Comparison of ENCODE assay signal across 15 cellular contexts in the genomic region with DNA sequence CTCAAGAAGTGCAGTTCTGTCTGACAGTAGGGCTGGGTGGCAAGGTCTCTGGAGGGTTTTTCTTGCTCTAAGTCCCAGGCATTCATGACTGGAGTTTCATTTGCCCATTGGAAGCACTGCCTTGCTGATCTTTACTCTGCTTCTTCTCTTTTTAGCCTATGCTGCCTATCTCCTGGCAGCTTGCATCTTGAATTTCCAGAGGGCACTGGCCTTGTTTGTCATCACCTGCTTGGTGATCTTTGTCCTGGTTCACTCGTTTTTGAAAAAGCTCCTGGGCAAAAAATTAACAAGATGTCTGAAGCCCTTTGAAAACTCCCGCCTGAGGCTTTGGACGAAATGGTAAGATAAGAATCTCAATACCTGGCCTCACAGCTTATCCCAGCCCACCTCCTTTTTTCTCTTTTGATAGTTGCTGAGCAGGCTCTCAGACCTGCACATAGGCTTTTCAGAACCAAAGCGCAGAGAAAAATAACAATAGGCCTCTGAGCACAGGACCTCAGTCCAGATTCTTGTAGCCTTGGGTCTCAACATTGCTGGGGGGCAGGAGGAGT. TPM values are rescaled to one million over a fixed set of nuclear protein-coding genes. Genes with fewer than 3 reads are reported as not detected.
DNase-seq lines count a peak whose midpoint lies in the region; ATAC-seq and TF ChIP-seq lines count a peak whose summit lies in the region.
"Had no signal": no experiment of that assay in that cellular context is flagged by ENCODE, and none has a peak within 500 bp of the region (broad histone marks: within the 10 kb centered on the region; RNA-seq: fewer than 3 reads in every experiment).

No MANE protein-coding gene starts in this region.

- peak overlapping the region; percentile 50 for H3K27ac ChIP-seq in hepatocyte
- H3K27ac ChIP-seq in liver (ENCODE audit: low read depth in 1 of 2, low read length in 2 of 2): no peak overlapping the region
- peak overlapping the region; percentile 45 for H3K27ac ChIP-seq in trophoblast cell (ENCODE audit: low read depth, low read length)
- H3K27ac ChIP-seq in naive thymus-derived CD4-positive, alpha-beta T cell (ENCODE audit: low read depth, low read length): no peak overlapping the region
- H3K27ac ChIP-seq in upper lobe of left lung: no peak overlapping the region
- H3K27ac ChIP-seq: BLaER1 treated with 17β-estradiol and CSF1 and Interleukin-3, amounts not matched to agents 10 nM and 100 nM had no signal

- H3K4me1 Mint-ChIP-seq in naive thymus-derived CD4-positive, alpha-beta T cell: no peaks in the 10 kb centered on the region
- H3K4me1 Mint-ChIP-seq: CD4-positive, CD25-positive, alpha-beta regulatory T cell; H9 had no signal

- POLR2A ChIA-PET in naive thymus-derived CD4-positive, alpha-beta T cell (lab: Charles Lee): no interaction called here

- peaks cover 0 to 8% (median 0%) of the 10 kb centered on the region in 5 donors for H3K27me3 Mint-ChIP-seq in naive thymus-derived CD4-positive, alpha-beta T cell

- peak overlapping the region; percentile 43 for H3K4me2 ChIP-seq in hepatocyte
- H3K4me2 ChIP-seq in trophoblast cell (ENCODE audit: low read length): peak overlapping the region; percentile 23
- H3K4me2 ChIP-seq: BLaER1 treated with 17β-estradiol and CSF1 and Interleukin-3, amounts not matched to agents 10 nM and 100 nM had no signal

- H3K9me3 ChIP-seq in hepatocyte (ENCODE audit: low read depth) (no peaks in the 10 kb centered on the region), liver (ENCODE audit: control insufficient read depth in 4 of 4, low read length in 3 of 4) (no peaks in the 10 kb centered on the region), trophoblast cell (ENCODE audit: insufficient read depth, low read depth, low read length) (peaks cover 2% of the 10 kb centered on the region), upper lobe of left lung (no peaks in the 10 kb centered on the region)
- H3K9me3 ChIP-seq in naive thymus-derived CD4-positive, alpha-beta T cell (ENCODE audit: control insufficient read depth in 2 of 3, low read length in 3 of 3): no peaks in the 10 kb centered on the region

- intact Hi-C loops in naive thymus-derived CD4-positive, alpha-beta T cell (cut with micrococcal nuclease): no loop called here

- no peak overlapping the region for H3K4me3 Mint-ChIP-seq in naive thymus-derived CD4-positive, alpha-beta T cell
- H3K4me3 Mint-ChIP-seq: CD4-positive, CD25-positive, alpha-beta regulatory T cell; H9 had no signal

- no peak overlapping the region for H2BK5ac ChIP-seq in trophoblast cell (ENCODE audit: low read depth, low read length, poor library complexity)

- no peak overlapping the region for H3K18ac ChIP-seq in trophoblast cell (ENCODE audit: low read length)

- H2AK5ac ChIP-seq in trophoblast cell (ENCODE audit: low read length): no peak overlapping the region

- no peaks in the 10 kb centered on the region for H3K79me1 ChIP-seq in trophoblast cell (ENCODE audit: low read length)

- CTCF ChIA-PET in naive thymus-derived CD4-positive, alpha-beta T cell (lab: Charles Lee): no interaction called here

- peaks cover 0 to 2% (median 0%) of the 10 kb centered on the region in 11 donors for H3K9me3 Mint-ChIP-seq in naive thymus-derived CD4-positive, alpha-beta T cell
- H3K9me3 Mint-ChIP-seq: H9 had no signal

- H2AFZ ChIP-seq in hepatocyte: no peak overlapping the region
- H2AFZ ChIP-seq in trophoblast cell (ENCODE audit: insufficient read depth, low read length, poor library complexity): no peak overlapping the region

- DNase-seq in hepatocyte (ENCODE audit: low spot score) (no peak), trophoblast cell (peak; percentile 37 to 61), HK-2 (ENCODE audit: unreplicated experiment) (no peak), upper lobe of left lung (no peak), NK-92 (lab: John Stamatoyannopoulos, UW; ENCODE audit: unreplicated experiment) (no peak)
- no peak for DNase-seq in naive thymus-derived CD4-positive, alpha-beta T cell
- DNase-seq: ACHN; Calu3; CD4-positive, CD25-positive, alpha-beta regulatory T cell; DMS79; GOT3; H9 had no signal

- H3K36me3 ChIP-seq in hepatocyte (replicated peaks; ENCODE audit: insufficient read depth, low read depth) (no peaks in the 10 kb centered on the region), liver (ENCODE audit: control insufficient read depth in 4 of 4, insufficient read depth in 3 of 4, low read depth in 1 of 4, low read length in 3 of 4) (no peaks in the 10 kb centered on the region), trophoblast cell (ENCODE audit: control insufficient read depth in 1 of 2, insufficient read depth in 2 of 2, low read length in 2 of 2) (no peaks in the 10 kb centered on the region), upper lobe of left lung (no peaks in the 10 kb centered on the region)
- no peaks in the 10 kb centered on the region for H3K36me3 ChIP-seq in naive thymus-derived CD4-positive, alpha-beta T cell (ENCODE audit: control insufficient read depth in 2 of 3, insufficient read depth in 3 of 3, low read length in 3 of 3)
- H3K36me3 ChIP-seq: BLaER1 treated with 17β-estradiol and CSF1 and Interleukin-3, amounts not matched to agents 10 nM and 100 nM had no signal

- H3K4me3 ChIP-seq in hepatocyte (no peak overlapping the region), liver (ENCODE audit: low read depth in 1 of 3, low read length in 3 of 3) (no peak overlapping the region), trophoblast cell (ENCODE audit: low read depth, low read length) (no peak overlapping the region), upper lobe of left lung (no peak overlapping the region)
- H3K4me3 ChIP-seq in naive thymus-derived CD4-positive, alpha-beta T cell (ENCODE audit: low read length): no peak overlapping the region
- H3K4me3 ChIP-seq: BLaER1 treated with 17β-estradiol and CSF1 and Interleukin-3, amounts not matched to agents 10 nM and 100 nM had no signal

- no peak overlapping the region for H3K27ac Mint-ChIP-seq in naive thymus-derived CD4-positive, alpha-beta T cell
- H3K27ac Mint-ChIP-seq: CD4-positive, CD25-positive, alpha-beta regulatory T cell; H9 had no signal

- H3K79me2 ChIP-seq in hepatocyte (no peaks in the 10 kb centered on the region), trophoblast cell (ENCODE audit: control insufficient read depth, insufficient read depth, low read length, poor library complexity) (no peaks in the 10 kb centered on the region)

- no peak overlapping the region for H3K23ac ChIP-seq in trophoblast cell (ENCODE audit: low read length)

- H3K14ac ChIP-seq in trophoblast cell (ENCODE audit: low read length): no peak overlapping the region

- H3K36me3 Mint-ChIP-seq in naive thymus-derived CD4-positive, alpha-beta T cell: peaks cover 0 to 7% (median 5%) of the 10 kb centered on the region in 5 donors
- H3K36me3 Mint-ChIP-seq: CD4-positive, CD25-positive, alpha-beta regulatory T cell had no signal

- TF ChIP-seq CTCF in hepatocyte (IDR thresholded peaks at IDR 0.05; ENCODE audit: poor library complexity): no peak
- TF ChIP-seq CTCF in liver (IDR thresholded peaks at IDR 0.05; ENCODE audit: low read depth, low read length, missing input control): no peak
- TF ChIP-seq CTCF in upper lobe of left lung (IDR thresholded peaks at IDR 0.05): no peak

- no peak overlapping the region for H3K4ac ChIP-seq in trophoblast cell (ENCODE audit: low read depth, low read length)

- H4K20me1 ChIP-seq in hepatocyte (ENCODE audit: insufficient read depth, poor library complexity, severe bottlenecking): no peaks in the 10 kb centered on the region
- H4K20me1 ChIP-seq: BLaER1 treated with 17β-estradiol and CSF1 and Interleukin-3, amounts not matched to agents 10 nM and 100 nM had no signal

- TF ChIP-seq EP300 in upper lobe of left lung (IDR thresholded peaks at IDR 0.05): no peak

- H2BK12ac ChIP-seq in trophoblast cell (ENCODE audit: low read length): no peak overlapping the region

- H3K4me1 ChIP-seq in hepatocyte (ENCODE audit: insufficient read depth) (peaks cover 15% of the 10 kb centered on the region), liver (ENCODE audit: control insufficient read depth in 4 of 4, insufficient read depth in 4 of 4, low read length in 3 of 4) (peaks cover 3 to 7% (median 5%) of the 10 kb centered on the region in 4 donors), trophoblast cell (ENCODE audit: control insufficient read depth in 1 of 2, insufficient read depth in 2 of 2, low read length in 2 of 2) (peaks cover 0 to 10% of the 10 kb centered on the region in 2 experiments), upper lobe of left lung (no peaks in the 10 kb centered on the region)
- no peaks in the 10 kb centered on the region for H3K4me1 ChIP-seq in naive thymus-derived CD4-positive, alpha-beta T cell (ENCODE audit: control insufficient read depth in 2 of 2, insufficient read depth in 2 of 2, low read length in 2 of 2)
- H3K4me1 ChIP-seq: BLaER1 treated with 17β-estradiol and CSF1 and Interleukin-3, amounts not matched to agents 10 nM and 100 nM had no signal

- no peak overlapping the region for H3K9ac ChIP-seq in liver (ENCODE audit: low read depth in 1 of 2, low read length in 2 of 2)
- H3K9ac ChIP-seq in trophoblast cell (ENCODE audit: low read length): no peak overlapping the region
- H3K9ac ChIP-seq: BLaER1 treated with 17β-estradiol and CSF1 and Interleukin-3, amounts not matched to agents 10 nM and 100 nM had no signal

- no peaks in the 10 kb centered on the region for H3K9me2 ChIP-seq in hepatocyte (replicated peaks; ENCODE audit: insufficient read depth)

- no peak overlapping the region for H2BK120ac ChIP-seq in trophoblast cell (ENCODE audit: insufficient read depth, low read length, poor library complexity)

- no peak for TF ChIP-seq POLR2A in upper lobe of left lung (IDR thresholded peaks at IDR 0.05)

- no peak overlapping the region for H4K8ac ChIP-seq in trophoblast cell (ENCODE audit: low read depth, low read length)

- ATAC-seq in naive thymus-derived CD4-positive, alpha-beta T cell: no peak
- ATAC-seq in upper lobe of left lung (ENCODE audit: low FRiP score in 2 of 2): no peak

- no peak overlapping the region for H4K12ac ChIP-seq in trophoblast cell (ENCODE audit: low read depth, low read length)

- H3K27me3 ChIP-seq in hepatocyte: no peaks in the 10 kb centered on the region
- H3K27me3 ChIP-seq in liver (ENCODE audit: control insufficient read depth in 4 of 4, insufficient read depth in 4 of 4, low read length in 3 of 4): no peaks in the 10 kb centered on the region
- H3K27me3 ChIP-seq in trophoblast cell (ENCODE audit: insufficient read depth, low read length): no peaks in the 10 kb centered on the region
- H3K27me3 ChIP-seq in naive thymus-derived CD4-positive, alpha-beta T cell (ENCODE audit: control insufficient read depth in 2 of 2, insufficient read depth in 2 of 2, low read length in 2 of 2): no peaks in the 10 kb centered on the region
- H3K27me3 ChIP-seq in upper lobe of left lung: no peaks in the 10 kb centered on the region
- H3K27me3 ChIP-seq: BLaER1 treated with 17β-estradiol and CSF1 and Interleukin-3, amounts not matched to agents 10 nM and 100 nM had no signal

- TF ChIP-seq RAD21 in liver (IDR thresholded peaks at IDR 0.05): no peak

- H4K91ac ChIP-seq in trophoblast cell (ENCODE audit: low read depth, low read length): no peak overlapping the region

- 50% methylated on average over 4 of the region's 4 CpGs for WGBS in hepatocyte (ENCODE audit: low lambda C conversion rate, missing lambda C conversion rate)
- WGBS in liver: 50% methylated on average over 4 of the region's 4 CpGs
- no CpG with 5 or more reads among the region's 4 CpGs for WGBS in trophoblast cell (ENCODE audit: extremely low coverage, insufficient coverage, insufficient read length)
- WGBS in upper lobe of left lung, 2 donors: 82 to 85% methylated on average over 4 of the region's 4 CpGs

RNA-seq across cellular contexts. Expression of a gene that starts 10.9 kb away (rescaled TPM):
- total RNA-seq in hepatocyte (1.5 and 1.8 TPM in 2 replicates), liver (under 1 TPM; under 0.01 to 0.19 TPM), upper lobe of left lung (under 1 TPM in 1 of 6 donors, not detected in 5; 0.20 TPM)
- polyA plus RNA-seq in hepatocyte (0.29 and 1.5 TPM in 2 replicates), liver (under 1 TPM in 1 of 2 donors, not detected in 1; 0.02 TPM)
- polyA plus RNA-seq in trophoblast cell (2013): 0.03 TPM in 2 replicates
- not detected for total RNA-seq in naive thymus-derived CD4-positive, alpha-beta T cell
- polyA plus RNA-seq in naive thymus-derived CD4-positive, alpha-beta T cell: not detected
- total RNA-seq: A172; Calu3; CD4-positive, CD25-positive, alpha-beta regulatory T cell; H9 had no signal
- polyA plus RNA-seq: CD4-positive, CD25-positive, alpha-beta regulatory T cell had no signal

Comparison
In these comparisons a context has a peak if more than half of its experiments do, and no peak if none do; other contexts are left out.
1. DNase-seq: peak in trophoblast cell (2 of 2); none in hepatocyte (single experiment), naive thymus-derived CD4-positive, alpha-beta T cell (0 of 9), HK-2 (single experiment), upper lobe of left lung (0 of 2) and NK-92 (single experiment).
2. H3K27ac ChIP-seq: peak in hepatocyte (single experiment) and trophoblast cell (single experiment); none in liver (0 of 2), naive thymus-derived CD4-positive, alpha-beta T cell (single experiment) and upper lobe of left lung (0 of 4).